Comparison of ENCODE assay signal across 8 cellular contexts in the genomic region with DNA sequence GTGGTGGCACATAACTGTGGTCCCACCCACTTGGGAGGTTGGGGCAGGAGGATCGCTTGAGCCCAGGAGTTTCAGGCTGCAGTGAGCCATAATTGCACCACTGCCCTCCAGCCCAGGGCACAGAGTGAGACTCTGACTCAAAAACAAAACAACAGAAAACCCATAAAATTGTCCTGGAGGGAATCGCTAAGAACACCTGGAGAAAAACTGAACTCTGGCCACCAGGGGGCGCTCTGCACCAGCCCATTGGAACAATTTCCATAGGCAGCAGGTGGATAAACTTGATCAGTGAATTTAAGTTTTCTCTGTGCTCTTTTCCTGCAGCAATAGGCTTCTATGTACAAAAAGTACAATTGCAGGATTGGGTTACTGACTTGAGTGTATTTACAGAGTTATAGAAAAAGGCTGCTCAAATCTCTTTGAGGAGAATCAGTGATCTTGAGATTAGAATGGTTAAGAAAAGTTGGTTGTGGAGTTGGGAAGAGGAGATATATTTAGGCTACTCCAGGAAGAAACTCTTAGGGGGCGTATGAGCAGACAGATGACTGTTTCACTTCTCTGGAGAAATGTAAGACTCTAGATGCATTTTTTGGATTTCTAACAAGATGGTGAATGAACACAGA.
DNase-seq lines count a peak whose midpoint lies in the region; ATAC-seq and TF ChIP-seq lines count a peak whose summit lies in the region.

No MANE protein-coding gene starts in this region.

- H3K4me3 ChIP-seq in HEK293 (ENCODE audit: low read depth, low read length) = no peak overlapping the region
- no peak overlapping the region for H3K4me3 ChIP-seq in esophagus muscularis mucosa

- TF ChIP-seq CTCF in C4-2B (conservative IDR thresholded peaks at IDR 0.05) = peak; percentile 98
- TF ChIP-seq CTCF in HEK293 (tag by site-specific recombination; IDR thresholded peaks at IDR 0.05) = peak; percentile 28
- peak; percentile 78 to 95 (median 86) for TF ChIP-seq CTCF in esophagus muscularis mucosa (IDR thresholded peaks at IDR 0.05)
- peak; percentile 85 for TF ChIP-seq CTCF in natural killer cell (IDR thresholded peaks at IDR 0.05)

- DNase-seq in NCI-H82 treated with DMSO at 0.1 percent for 48 hours (lab: John Stamatoyannopoulos, UW; ENCODE audit: unreplicated experiment) (peak; percentile 25), esophagus muscularis mucosa (ENCODE audit: extremely low spot score) (no peak), natural killer cell (peak; percentile 44)
- peak; percentile 63 for DNase-seq in activated CD8-positive, alpha-beta memory T cell treated with anti-CD3 and anti-CD28 coated beads, Interleukin-2, amount 10 ng/mL, durations not matched to agents 7 days and 5 days
- peak; percentile 24 for DNase-seq in stimulated activated naive CD4-positive, alpha-beta T cell treated with Interleukin-2 at 50 U/mL for 16 hours (lab: John Stamatoyannopoulos, UW)

- H3K36me3 Mint-ChIP-seq in activated CD8-positive, alpha-beta memory T cell treated with anti-CD3 and anti-CD28 coated beads, Interleukin-2, amount 10 ng/mL, durations not matched to agents 7 days and 5 days = no peaks in the 10 kb centered on the region
- no peaks in the 10 kb centered on the region for H3K36me3 Mint-ChIP-seq in natural killer cell

- no peak for TF ChIP-seq POLR2A in esophagus muscularis mucosa (IDR thresholded peaks at IDR 0.05; ENCODE audit: low read depth)

- H3K4me1 ChIP-seq in HEK293 (ENCODE audit: control insufficient read depth, insufficient read depth, low read length) (no peaks in the 10 kb centered on the region), esophagus muscularis mucosa (no peaks in the 10 kb centered on the region)

- H3K36me3 ChIP-seq in HEK293 (ENCODE audit: control insufficient read depth in 2 of 2, insufficient read depth in 1 of 2, low read length in 2 of 2) (no peaks in the 10 kb centered on the region), esophagus muscularis mucosa (no peaks in the 10 kb centered on the region)

- no peak for TF ChIP-seq EP300 in esophagus muscularis mucosa (IDR thresholded peaks at IDR 0.05)

- ATAC-seq in activated CD8-positive, alpha-beta memory T cell treated with anti-CD3 and anti-CD28 coated beads, Interleukin-2, amount 10 ng/mL, durations not matched to agents 7 days and 5 days = no peak
- ATAC-seq in natural killer cell (no peak), GM18907 (IDR thresholded peaks at IDR 0.05; ENCODE audit: unreplicated experiment) (no peak)

- H3K27me3 ChIP-seq in esophagus muscularis mucosa = no peaks in the 10 kb centered on the region

- POLR2A ChIA-PET in HEK293 (lab: Yijun Ruan, JAX) = no interaction called here

- intact Hi-C loops in esophagus muscularis mucosa (cut with DNase I) = loop anchor here (1.0 kb wide), 1 partner anchor 878 kb away; no protein-coding TSS in a partner anchor
- intact Hi-C loops in natural killer cell (cut with micrococcal nuclease) = loop anchor here (10.0 kb wide), 1 partner anchor 878 kb away; no protein-coding TSS in a partner anchor

- WGBS in esophagus muscularis mucosa = 8% methylated on average over 4 of the region's 4 CpGs

- no peak overlapping the region for H3K4me3 Mint-ChIP-seq in activated CD8-positive, alpha-beta memory T cell treated with anti-CD3 and anti-CD28 coated beads, Interleukin-2, amount 10 ng/mL, durations not matched to agents 7 days and 5 days
- H3K4me3 Mint-ChIP-seq in natural killer cell = no peak overlapping the region

- no peaks in the 10 kb centered on the region for H3K9me3 Mint-ChIP-seq in activated CD8-positive, alpha-beta memory T cell treated with anti-CD3 and anti-CD28 coated beads, Interleukin-2, amount 10 ng/mL, durations not matched to agents 7 days and 5 days (ENCODE audit: low read depth)
- no peaks in the 10 kb centered on the region for H3K9me3 Mint-ChIP-seq in natural killer cell

- CTCF ChIA-PET in HEK293 (lab: Yijun Ruan, JAX) = interaction anchor here (0.6 to 2.3 kb wide), 7 partner anchors 9 to 1407 kb away, joined by 3 to 6 read pairs (median 3); no protein-coding TSS in a partner anchor
- CTCF ChIA-PET in activated CD8-positive, alpha-beta memory T cell treated with anti-CD3 and anti-CD28 coated beads, Interleukin-2, amount 10 ng/mL, durations not matched to agents 7 days and 5 days (lab: Charles Lee) = interaction anchor here (2.1 to 3.0 kb wide), 2 partner anchors 877 to 879 kb away, joined by 9 read pairs; no protein-coding TSS in a partner anchor

- no peak overlapping the region for H3K27ac Mint-ChIP-seq in activated CD8-positive, alpha-beta memory T cell treated with anti-CD3 and anti-CD28 coated beads, Interleukin-2, amount 10 ng/mL, durations not matched to agents 7 days and 5 days
- H3K27ac Mint-ChIP-seq in natural killer cell = no peak overlapping the region

- no peak overlapping the region for H3K27ac ChIP-seq in C4-2B
- H3K27ac ChIP-seq in HEK293 (ENCODE audit: extremely low read depth, low read depth, low read length) = no peak overlapping the region
- no peak overlapping the region for H3K27ac ChIP-seq in esophagus muscularis mucosa (replicated peaks in 1 of 4)

- no peaks in the 10 kb centered on the region for H3K27me3 Mint-ChIP-seq in activated CD8-positive, alpha-beta memory T cell treated with anti-CD3 and anti-CD28 coated beads, Interleukin-2, amount 10 ng/mL, durations not matched to agents 7 days and 5 days
- peaks cover 0 to 4% of the 10 kb centered on the region in 2 donors for H3K27me3 Mint-ChIP-seq in natural killer cell (ENCODE audit: low read depth in 2 of 2)

- H3K4me1 Mint-ChIP-seq in activated CD8-positive, alpha-beta memory T cell treated with anti-CD3 and anti-CD28 coated beads, Interleukin-2, amount 10 ng/mL, durations not matched to agents 7 days and 5 days = no peaks in the 10 kb centered on the region
- no peaks in the 10 kb centered on the region for H3K4me1 Mint-ChIP-seq in natural killer cell

- H3K9me3 ChIP-seq in HEK293 (ENCODE audit: control insufficient read depth, insufficient read depth, low read depth, low read length) (no peaks in the 10 kb centered on the region), esophagus muscularis mucosa (peaks cover 0 to 13% (median 2%) of the 10 kb centered on the region in 4 donors)

TF ChIP-seq in HEK293, 187 proteins besides CTCF, POLR2A, EP300 and RAD21:
- TF ChIP-seq ZNF24 (tag by site-specific recombination; IDR thresholded peaks at IDR 0.05) (no peak), ZNF654 (tag by site-specific recombination; IDR thresholded peaks at IDR 0.05; ENCODE audit: low read depth) (peak; percentile 76), SCRT1 (tag by site-specific recombination; IDR thresholded peaks at IDR 0.05; ENCODE audit: borderline replicate concordance) (peak; percentile 38; the same call in 1 of the 2 replicates), SCRT2 (tag by site-specific recombination; IDR thresholded peaks at IDR 0.05) (peak; percentile 77)

Comparison
In these comparisons a context has a peak if more than half of its experiments do, and no peak if none do; other contexts are left out.
1. CTCF ChIP-seq: peak in every context shown above with its lines; median percentile 98 in C4-2B; 86 in esophagus muscularis mucosa; 85 in natural killer cell; 28 in HEK293.